8 cellular contexts compared by ENCODE assay signal in genomic region chr6:26232950-26233607, GRCh38.
DNase-seq lines count a peak whose midpoint lies in the region; ATAC-seq and TF ChIP-seq lines count a peak whose summit lies in the region.

No MANE protein-coding gene starts in this region.

- no peak for TF ChIP-seq CTCF in HL-60 (IDR thresholded peaks at IDR 0.05; ENCODE audit: insufficient read depth, low read length)
- TF ChIP-seq CTCF in fibroblast of the aortic adventitia (IDR thresholded peaks at IDR 0.05; ENCODE audit: insufficient read depth, low read length) = no peak
- no peak for TF ChIP-seq CTCF in sigmoid colon (IDR thresholded peaks at IDR 0.05)

- H3K36me3 ChIP-seq in sigmoid colon = no peaks in the 10 kb centered on the region

- no peak for TF ChIP-seq POLR2A in sigmoid colon (IDR thresholded peaks at IDR 0.05)

- peaks cover 0 to 20% (median 13%) of the 10 kb centered on the region in 4 donors for H3K4me1 ChIP-seq in sigmoid colon

- TF ChIP-seq EP300 in sigmoid colon (IDR thresholded peaks at IDR 0.05) = no peak

- no peaks in the 10 kb centered on the region for H3K9me3 ChIP-seq in sigmoid colon

- peak overlapping the region; percentile 74; the same call in 1 of the 2 replicates for H3K27ac ChIP-seq in HL-60 (replicated peaks)
- H3K27ac ChIP-seq in sigmoid colon = peak overlapping the region; percentile 81 to 90 (median 86)

- H3K4me3 ChIP-seq in HL-60 (replicated peaks; ENCODE audit: insufficient read depth, low read length) = no peak overlapping the region
- H3K4me3 ChIP-seq in fibroblast of the aortic adventitia (ENCODE audit: low read depth, low read length) = peak overlapping the region; percentile 64
- peak overlapping the region; percentile 45 to 57 (median 55) for H3K4me3 ChIP-seq in sigmoid colon

- ATAC-seq in GM18870 (IDR thresholded peaks at IDR 0.05; ENCODE audit: unreplicated experiment) = peak; percentile 23
- no peak for ATAC-seq in left colon

- DNase-seq in HL-60 (ENCODE audit: low read depth in 1 of 2, low spot score in 1 of 2) (no peak), activated T-cell treated with anti-CD3 and anti-CD28 coated beads for 4 hours (peak; percentile 19), fibroblast of the aortic adventitia (ENCODE audit: low read depth) (no peak), sigmoid colon (no peak), left colon (no peak), mesenteric fat pad (ENCODE audit: low spot score) (no peak), NCI-H1694 treated with DMSO at 0.1 percent for 48 hours (lab: John Stamatoyannopoulos, UW) (no peak)

- intact Hi-C loops in sigmoid colon (cut with DNase I) (no loop called here), left colon (cut with DNase I, micrococcal nuclease) (no loop called here)

- H3K27me3 ChIP-seq in HL-60 (ENCODE audit: insufficient read depth, poor library complexity, severe bottlenecking) = no peaks in the 10 kb centered on the region
- H3K27me3 ChIP-seq in sigmoid colon = peaks cover 7 to 53% (median 17%) of the 10 kb centered on the region in 3 donors

- 22 to 71% methylated on average over 31 of the region's 31 CpGs for WGBS in sigmoid colon, 2 donors
